ENCODE assay signal across 28 cellular contexts in genomic region chr10:68176797-68177196, GRCh38. TPM values are rescaled to one million over a fixed set of nuclear protein-coding genes. Genes with fewer than 3 reads are reported as not detected.
"Had no signal": no experiment of that assay in that cellular context is flagged by ENCODE, and none has a peak within 500 bp of the region (broad histone marks: within the 10 kb centered on the region; RNA-seq: fewer than 3 reads in every experiment).

No MANE protein-coding gene starts in this region.

- H3K27me3 ChIP-seq: dorsolateral prefrontal cortex, esophagus muscularis mucosa, foreskin keratinocyte, gastroesophageal sphincter, heart left ventricle, hepatocyte had no signal

- DNase-seq: dermis blood vessel endothelial cell; dorsolateral prefrontal cortex; effector CD4-positive, alpha-beta T cell; effector memory CD4-positive, alpha-beta T cell; foreskin keratinocyte; heart left ventricle; hypothalamus; immature natural killer cell; islet precursor cell; kidney; kidney glomerular epithelial cell; left ventricle myocardium inferior; lower lobe of right lung; mesendoderm; midbrain; naive B cell; naive thymus-derived CD8-positive, alpha-beta T cell had no signal

- H3K36me3 ChIP-seq: gastroesophageal sphincter, lower lobe of right lung had no signal

- H3K9me3 ChIP-seq: esophagus muscularis mucosa, gastroesophageal sphincter, heart left ventricle, left ventricle myocardium inferior, lower lobe of right lung had no signal

- H3K4me3 ChIP-seq: coronary artery, dorsolateral prefrontal cortex, esophagus muscularis mucosa, gastroesophageal sphincter, heart left ventricle, hepatocyte, left ventricle myocardium inferior, lower lobe of right lung had no signal

- H3K27ac ChIP-seq: coronary artery, dorsolateral prefrontal cortex, esophagus muscularis mucosa, foreskin keratinocyte, gastroesophageal sphincter, heart left ventricle, hepatocyte, left ventricle myocardium inferior, lower lobe of right lung had no signal

- H3K4me1 ChIP-seq: esophagus muscularis mucosa, gastroesophageal sphincter, heart left ventricle, lower lobe of right lung had no signal

- ATAC-seq: foreskin keratinocyte; gastroesophageal sphincter; heart left ventricle; left lobe of liver; lower lobe of right lung; naive thymus-derived CD8-positive, alpha-beta T cell had no signal

RNA-seq across cellular contexts. Expression of gene ATOH7, which starts 55.1 kb away (rescaled TPM):
- total RNA-seq: dermis blood vessel endothelial cell; endothelial cell of umbilical vein; epithelial cell of proximal tubule; esophagus muscularis mucosa; fibroblast of lung; fibroblast of villous mesenchyme; left ventricle myocardium inferior; lower lobe of right lung; lung microvascular endothelial cell; mononuclear cell; naive thymus-derived CD8-positive, alpha-beta T cell had no signal
- polyA plus RNA-seq: endothelial cell of umbilical vein; fibroblast of lung; foreskin keratinocyte; heart left ventricle; hepatocyte; immature natural killer cell; naive thymus-derived CD8-positive, alpha-beta T cell had no signal
